2 cellular contexts compared by ENCODE assay signal in the genomic region with DNA sequence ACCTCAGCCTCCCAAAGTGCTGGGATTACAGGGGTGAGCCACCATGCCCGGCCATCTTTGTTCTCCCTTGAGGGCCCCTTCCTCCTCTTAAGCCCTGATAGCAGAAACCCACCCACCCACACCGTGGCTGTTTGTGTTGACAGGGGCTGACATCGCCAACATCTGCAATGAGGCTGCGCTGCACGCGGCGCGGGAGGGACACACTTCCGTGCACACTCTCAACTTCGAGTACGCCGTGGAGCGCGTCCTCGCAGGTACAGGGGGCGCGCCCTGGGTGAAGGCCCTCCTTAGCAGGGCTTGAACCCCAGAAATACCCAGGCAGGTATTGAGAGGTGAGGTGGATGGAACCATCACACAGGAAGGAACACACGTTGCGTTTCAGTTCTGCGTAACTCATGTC.
TF ChIP-seq lines count a peak whose summit lies in the region.

No MANE protein-coding gene starts in this region.

TF ChIP-seq in WTC11, 78 proteins besides CTCF, POLR2A, EP300 and RAD21:
- no peak for TF ChIP-seq ZBTB43 (CRISPR knock-in tag; IDR thresholded peaks at IDR 0.05)
- TF ChIP-seq PREB (CRISPR knock-in tag; IDR thresholded peaks at IDR 0.05; ENCODE audit: borderline replicate concordance): no peak
- TF ChIP-seq ERG (CRISPR knock-in tag; IDR thresholded peaks at IDR 0.05): no peak
- no peak for TF ChIP-seq NFATC4 (CRISPR knock-in tag; IDR thresholded peaks at IDR 0.05)
- TF ChIP-seq, protein P1, sequence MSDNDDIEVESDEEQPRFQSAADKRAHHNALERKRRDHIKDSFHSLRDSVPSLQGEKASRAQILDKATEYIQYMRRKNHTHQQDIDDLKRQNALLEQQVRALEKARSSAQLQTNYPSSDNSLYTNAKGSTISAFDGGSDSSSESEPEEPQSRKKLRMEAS (CRISPR knock-in tag; IDR thresholded peaks at IDR 0.05): no peak
- no peak for TF ChIP-seq JUN (CRISPR knock-in tag; IDR thresholded peaks at IDR 0.05)
- TF ChIP-seq PRRX2 (CRISPR knock-in tag; IDR thresholded peaks at IDR 0.05): no peak
- no peak for TF ChIP-seq ELF4 (CRISPR knock-in tag; IDR thresholded peaks at IDR 0.05; ENCODE audit: low read depth)

TF ChIP-seq in HepG2, 621 proteins besides CTCF, POLR2A, EP300 and RAD21:
- no peak for TF ChIP-seq SMC3 (IDR thresholded peaks at IDR 0.05; ENCODE audit: low read length)
- TF ChIP-seq, protein P2, sequence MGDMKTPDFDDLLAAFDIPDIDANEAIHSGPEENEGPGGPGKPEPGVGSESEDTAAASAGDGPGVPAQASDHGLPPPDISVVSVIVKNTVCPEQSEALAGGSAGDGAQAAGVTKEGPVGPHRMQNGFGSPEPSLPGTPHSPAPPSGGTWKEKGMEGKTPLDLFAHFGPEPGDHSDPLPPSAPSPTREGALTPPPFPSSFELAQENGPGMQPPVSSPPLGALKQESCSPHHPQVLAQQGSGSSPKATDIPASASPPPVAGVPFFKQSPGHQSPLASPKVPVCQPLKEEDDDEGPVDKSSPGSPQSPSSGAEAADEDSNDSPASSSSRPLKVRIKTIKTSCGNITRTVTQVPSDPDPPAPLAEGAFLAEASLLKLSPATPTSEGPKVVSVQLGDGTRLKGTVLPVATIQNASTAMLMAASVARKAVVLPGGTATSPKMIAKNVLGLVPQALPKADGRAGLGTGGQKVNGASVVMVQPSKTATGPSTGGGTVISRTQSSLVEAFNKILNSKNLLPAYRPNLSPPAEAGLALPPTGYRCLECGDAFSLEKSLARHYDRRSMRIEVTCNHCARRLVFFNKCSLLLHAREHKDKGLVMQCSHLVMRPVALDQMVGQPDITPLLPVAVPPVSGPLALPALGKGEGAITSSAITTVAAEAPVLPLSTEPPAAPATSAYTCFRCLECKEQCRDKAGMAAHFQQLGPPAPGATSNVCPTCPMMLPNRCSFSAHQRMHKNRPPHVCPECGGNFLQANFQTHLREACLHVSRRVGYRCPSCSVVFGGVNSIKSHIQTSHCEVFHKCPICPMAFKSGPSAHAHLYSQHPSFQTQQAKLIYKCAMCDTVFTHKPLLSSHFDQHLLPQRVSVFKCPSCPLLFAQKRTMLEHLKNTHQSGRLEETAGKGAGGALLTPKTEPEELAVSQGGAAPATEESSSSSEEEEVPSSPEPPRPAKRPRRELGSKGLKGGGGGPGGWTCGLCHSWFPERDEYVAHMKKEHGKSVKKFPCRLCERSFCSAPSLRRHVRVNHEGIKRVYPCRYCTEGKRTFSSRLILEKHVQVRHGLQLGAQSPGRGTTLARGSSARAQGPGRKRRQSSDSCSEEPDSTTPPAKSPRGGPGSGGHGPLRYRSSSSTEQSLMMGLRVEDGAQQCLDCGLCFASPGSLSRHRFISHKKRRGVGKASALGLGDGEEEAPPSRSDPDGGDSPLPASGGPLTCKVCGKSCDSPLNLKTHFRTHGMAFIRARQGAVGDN (CRISPR knock-in tag; IDR thresholded peaks at IDR 0.05): peak; percentile 20; the same call in 1 of the 2 replicates
